In the genomic region with DNA sequence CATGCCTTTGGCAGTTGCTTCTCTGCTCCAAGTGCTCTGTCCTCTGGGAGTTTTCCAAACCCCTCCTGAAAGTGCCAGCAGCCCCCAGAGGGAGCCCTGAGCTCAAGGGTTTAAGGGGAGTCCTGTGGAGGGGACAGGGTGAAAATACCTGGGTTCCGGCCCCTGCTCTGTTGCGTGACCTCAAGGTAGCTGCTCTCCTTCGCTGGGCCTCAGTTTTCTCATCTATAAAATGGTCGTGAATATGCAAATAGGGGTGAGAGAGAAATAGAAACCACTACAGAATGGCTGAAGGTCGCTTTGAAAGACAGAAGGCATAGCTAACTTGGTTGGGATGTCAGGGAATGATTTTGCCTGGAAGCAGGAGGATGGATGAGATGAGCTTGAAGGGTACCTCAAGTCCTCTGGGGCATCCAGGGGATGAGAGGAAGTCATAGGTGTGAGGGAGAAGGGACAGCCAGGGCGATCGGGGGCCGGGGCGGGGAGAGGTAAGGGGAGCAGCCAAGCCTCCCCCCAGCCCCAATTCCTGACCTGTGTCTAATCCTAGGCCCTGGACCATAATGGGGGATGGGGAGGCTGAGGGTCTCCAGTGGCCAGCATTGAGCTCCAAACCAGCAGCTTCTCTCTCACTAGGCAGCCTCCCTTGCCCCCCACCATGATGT, we compare ENCODE assay signal across 1 cellular context.
A peak's percentile ranks its signal among the peaks of the same experiment; 100 is the strongest.
TF ChIP-seq lines count a peak whose summit lies in the region.

No MANE protein-coding gene starts in this region.

TF ChIP-seq in K562, 482 proteins besides CTCF, POLR2A, EP300 and RAD21:
- TF ChIP-seq TEAD1 (CRISPR knock-in tag; IDR thresholded peaks at IDR 0.05) (0 out of 4 replicates have a peak, but pooled peaks of 1 of the 2 experiments have one; percentile 25), ZNF232 (CRISPR knock-in tag; IDR thresholded peaks at IDR 0.05) (no peak), RBM25 (IDR thresholded peaks at IDR 0.05; ENCODE audit: low read depth, low read length, severe bottlenecking) (peak; percentile 41), BCOR (IDR thresholded peaks at IDR 0.05) (peak; percentile 59; the same call in 1 of the 2 replicates), RNF2 (IDR thresholded peaks at IDR 0.05) (no peak), CHD4 (IDR thresholded peaks at IDR 0.05; ENCODE audit: insufficient read depth, insufficient replicate concordance, low read depth, low read length, poor library complexity, severe bottlenecking) (peak; percentile 23)
- TF ChIP-seq, protein P1, sequence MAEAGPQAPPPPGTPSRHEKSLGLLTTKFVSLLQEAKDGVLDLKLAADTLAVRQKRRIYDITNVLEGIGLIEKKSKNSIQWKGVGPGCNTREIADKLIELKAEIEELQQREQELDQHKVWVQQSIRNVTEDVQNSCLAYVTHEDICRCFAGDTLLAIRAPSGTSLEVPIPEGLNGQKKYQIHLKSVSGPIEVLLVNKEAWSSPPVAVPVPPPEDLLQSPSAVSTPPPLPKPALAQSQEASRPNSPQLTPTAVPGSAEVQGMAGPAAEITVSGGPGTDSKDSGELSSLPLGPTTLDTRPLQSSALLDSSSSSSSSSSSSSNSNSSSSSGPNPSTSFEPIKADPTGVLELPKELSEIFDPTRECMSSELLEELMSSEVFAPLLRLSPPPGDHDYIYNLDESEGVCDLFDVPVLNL (CRISPR knock-in tag; IDR thresholded peaks at IDR 0.05; ENCODE audit: low read depth), result no peak
